1 cellular context compared by ENCODE assay signal in genomic region chr19:42412223-42412622, GRCh38.
TF ChIP-seq lines count a peak whose summit lies in the region.

No MANE protein-coding gene starts in this region.

TF ChIP-seq in SK-N-SH, 30 proteins besides CTCF, POLR2A, EP300 and RAD21 (continued from another document):
- TF ChIP-seq ZBTB33 (IDR thresholded peaks at IDR 0.05; ENCODE audit: borderline replicate concordance, low read depth) (no peak), GATA2 (CRISPR knock-in tag; IDR thresholded peaks at IDR 0.05) (no peak), TEAD4 (IDR thresholded peaks at IDR 0.05; ENCODE audit: borderline replicate concordance, insufficient read depth) (no peak), NRF1 (IDR thresholded peaks at IDR 0.05; ENCODE audit: low read depth, low read length) (no peak), TCF12 (IDR thresholded peaks at IDR 0.05) (no peak)
- TF ChIP-seq, protein P1, sequence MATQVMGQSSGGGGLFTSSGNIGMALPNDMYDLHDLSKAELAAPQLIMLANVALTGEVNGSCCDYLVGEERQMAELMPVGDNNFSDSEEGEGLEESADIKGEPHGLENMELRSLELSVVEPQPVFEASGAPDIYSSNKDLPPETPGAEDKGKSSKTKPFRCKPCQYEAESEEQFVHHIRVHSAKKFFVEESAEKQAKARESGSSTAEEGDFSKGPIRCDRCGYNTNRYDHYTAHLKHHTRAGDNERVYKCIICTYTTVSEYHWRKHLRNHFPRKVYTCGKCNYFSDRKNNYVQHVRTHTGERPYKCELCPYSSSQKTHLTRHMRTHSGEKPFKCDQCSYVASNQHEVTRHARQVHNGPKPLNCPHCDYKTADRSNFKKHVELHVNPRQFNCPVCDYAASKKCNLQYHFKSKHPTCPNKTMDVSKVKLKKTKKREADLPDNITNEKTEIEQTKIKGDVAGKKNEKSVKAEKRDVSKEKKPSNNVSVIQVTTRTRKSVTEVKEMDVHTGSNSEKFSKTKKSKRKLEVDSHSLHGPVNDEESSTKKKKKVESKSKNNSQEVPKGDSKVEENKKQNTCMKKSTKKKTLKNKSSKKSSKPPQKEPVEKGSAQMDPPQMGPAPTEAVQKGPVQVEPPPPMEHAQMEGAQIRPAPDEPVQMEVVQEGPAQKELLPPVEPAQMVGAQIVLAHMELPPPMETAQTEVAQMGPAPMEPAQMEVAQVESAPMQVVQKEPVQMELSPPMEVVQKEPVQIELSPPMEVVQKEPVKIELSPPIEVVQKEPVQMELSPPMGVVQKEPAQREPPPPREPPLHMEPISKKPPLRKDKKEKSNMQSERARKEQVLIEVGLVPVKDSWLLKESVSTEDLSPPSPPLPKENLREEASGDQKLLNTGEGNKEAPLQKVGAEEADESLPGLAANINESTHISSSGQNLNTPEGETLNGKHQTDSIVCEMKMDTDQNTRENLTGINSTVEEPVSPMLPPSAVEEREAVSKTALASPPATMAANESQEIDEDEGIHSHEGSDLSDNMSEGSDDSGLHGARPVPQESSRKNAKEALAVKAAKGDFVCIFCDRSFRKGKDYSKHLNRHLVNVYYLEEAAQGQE (IDR thresholded peaks at IDR 0.05; ENCODE audit: low read depth, low read length): no peak
- TF ChIP-seq, protein P2, sequence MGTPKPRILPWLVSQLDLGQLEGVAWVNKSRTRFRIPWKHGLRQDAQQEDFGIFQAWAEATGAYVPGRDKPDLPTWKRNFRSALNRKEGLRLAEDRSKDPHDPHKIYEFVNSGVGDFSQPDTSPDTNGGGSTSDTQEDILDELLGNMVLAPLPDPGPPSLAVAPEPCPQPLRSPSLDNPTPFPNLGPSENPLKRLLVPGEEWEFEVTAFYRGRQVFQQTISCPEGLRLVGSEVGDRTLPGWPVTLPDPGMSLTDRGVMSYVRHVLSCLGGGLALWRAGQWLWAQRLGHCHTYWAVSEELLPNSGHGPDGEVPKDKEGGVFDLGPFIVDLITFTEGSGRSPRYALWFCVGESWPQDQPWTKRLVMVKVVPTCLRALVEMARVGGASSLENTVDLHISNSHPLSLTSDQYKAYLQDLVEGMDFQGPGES (IDR thresholded peaks at IDR 0.05; ENCODE audit: low read depth, low read length): no peak
TF ChIP-seq in SK-N-SH: peak in this region for 0.
